18 cellular contexts compared by ENCODE assay signal in the genomic region with DNA sequence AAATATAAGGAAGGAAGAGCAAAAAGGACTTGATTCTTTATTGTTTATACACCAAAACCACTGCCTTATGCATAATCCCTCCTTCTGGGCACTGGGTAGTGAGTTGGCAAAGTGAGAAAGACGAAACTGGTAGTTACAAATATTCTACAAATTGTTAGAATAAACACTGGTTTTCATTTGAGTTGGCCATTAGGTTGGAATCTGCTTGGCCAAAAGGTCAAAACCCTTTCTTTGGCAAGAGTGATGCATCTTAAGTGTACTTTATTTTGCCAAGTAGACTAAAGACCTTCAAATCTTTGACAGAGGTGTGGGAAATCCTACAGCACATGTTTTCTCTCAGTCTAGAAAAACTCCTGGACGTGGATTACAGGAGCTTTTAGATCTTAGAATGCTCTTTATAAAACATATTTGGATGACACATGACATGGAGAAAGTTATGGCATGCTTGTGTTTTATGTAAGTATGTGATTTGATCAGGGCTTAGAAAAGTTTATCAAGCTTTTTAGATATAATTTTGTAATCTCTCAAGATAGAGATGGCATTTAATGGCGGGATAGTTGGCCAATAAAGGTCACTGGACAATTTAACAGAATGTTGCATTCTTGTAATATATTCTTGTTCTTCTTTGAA.
DNase-seq lines count a peak whose midpoint lies in the region; ATAC-seq and TF ChIP-seq lines count a peak whose summit lies in the region.
"Had no signal": no experiment of that assay in that cellular context is flagged by ENCODE, and none has a peak within 500 bp of the region (broad histone marks: within the 10 kb centered on the region; RNA-seq: fewer than 3 reads in every experiment).

No MANE protein-coding gene starts in this region.

- H2AFZ ChIP-seq in mammary epithelial cell (ENCODE audit: low read depth, low read length) (no peak overlapping the region), PC-9 (no peak overlapping the region), GM23338 (no peak overlapping the region)
- H2AFZ ChIP-seq: GM23248 had no signal

- H3K27me3 Mint-ChIP-seq in GM23338 (ENCODE audit: insufficient read depth, low read depth, poor library complexity), result peaks cover 7% of the 10 kb centered on the region

- TF ChIP-seq CTCF in mammary epithelial cell (conservative IDR thresholded peaks at IDR 0.05 in 1 of 2, IDR thresholded peaks at IDR 0.05 in 1 of 2; ENCODE audit: extremely low read depth in 1 of 2, insufficient read depth in 1 of 2, low read depth in 1 of 2, low read length in 2 of 2) (no peak), breast epithelium (IDR thresholded peaks at IDR 0.05) (no peak), PC-9 (conservative IDR thresholded peaks at IDR 0.05) (no peak), fibroblast of the aortic adventitia (IDR thresholded peaks at IDR 0.05; ENCODE audit: insufficient read depth, low read length) (no peak), tibial artery (IDR thresholded peaks at IDR 0.05) (no peak), GM23338 (conservative IDR thresholded peaks at IDR 0.05; ENCODE audit: low read depth in 2 of 2) (no peak)

- 99% methylated on average over 3 of the region's 3 CpGs for WGBS in mammary epithelial cell (ENCODE audit: low coverage, missing lambda C conversion rate)

- no peaks in the 10 kb centered on the region for H3K9me3 Mint-ChIP-seq in GM23338
- H3K9me3 Mint-ChIP-seq: H9 had no signal

- H3K27me3 ChIP-seq in mammary epithelial cell (ENCODE audit: insufficient read depth, low read length) (no peaks in the 10 kb centered on the region), breast epithelium (no peaks in the 10 kb centered on the region), PC-9 (ENCODE audit: insufficient read depth, low read depth) (no peaks in the 10 kb centered on the region), tibial artery (no peaks in the 10 kb centered on the region), GM23338 (ENCODE audit: insufficient read depth) (no peaks in the 10 kb centered on the region)

- H3K36me3 ChIP-seq in mammary epithelial cell (ENCODE audit: insufficient read depth, low read length), result no peaks in the 10 kb centered on the region
- H3K36me3 ChIP-seq in breast epithelium, result no peaks in the 10 kb centered on the region
- H3K36me3 ChIP-seq in PC-9 (ENCODE audit: low read depth), result no peaks in the 10 kb centered on the region
- H3K36me3 ChIP-seq in tibial artery, result no peaks in the 10 kb centered on the region
- no peaks in the 10 kb centered on the region for H3K36me3 ChIP-seq in GM23338 (ENCODE audit: insufficient read depth)

- no peak overlapping the region for H3K4me3 ChIP-seq in mammary epithelial cell (replicated peaks in 1 of 3; ENCODE audit: insufficient read depth in 1 of 3, low read depth in 2 of 3, low read length in 3 of 3)
- no peak overlapping the region for H3K4me3 ChIP-seq in breast epithelium
- H3K4me3 ChIP-seq in PC-9, result no peak overlapping the region
- no peak overlapping the region for H3K4me3 ChIP-seq in fibroblast of the aortic adventitia (ENCODE audit: low read depth, low read length)
- no peak overlapping the region for H3K4me3 ChIP-seq in tibial artery
- no peak overlapping the region for H3K4me3 ChIP-seq in GM23338
- H3K4me3 ChIP-seq: A549, GM23248 had no signal

- ATAC-seq in GM23338, result no peak
- ATAC-seq: A549, HCT116 had no signal

- no peak overlapping the region for H3K4me3 Mint-ChIP-seq in GM23338
- H3K4me3 Mint-ChIP-seq: CD4-positive, alpha-beta memory T cell; H9 had no signal

- no peak for TF ChIP-seq POLR2A in breast epithelium (IDR thresholded peaks at IDR 0.05)

- H3F3A ChIP-seq in PC-9 (ENCODE audit: insufficient read depth, low read depth) (peaks cover 28% of the 10 kb centered on the region; the same call in 1 of the 2 replicates), GM23338 (replicated peaks; ENCODE audit: low read depth) (no peaks in the 10 kb centered on the region)

- peaks cover 18% of the 10 kb centered on the region for H3K4me1 ChIP-seq in mammary epithelial cell (ENCODE audit: insufficient read depth, low read length)
- no peaks in the 10 kb centered on the region for H3K4me1 ChIP-seq in breast epithelium
- H3K4me1 ChIP-seq in PC-9 (replicated peaks; ENCODE audit: insufficient read depth), result peaks cover 27% of the 10 kb centered on the region
- peaks cover 0 to 69% (median 19%) of the 10 kb centered on the region in 4 donors for H3K4me1 ChIP-seq in tibial artery
- H3K4me1 ChIP-seq in GM23338 (ENCODE audit: insufficient read depth), result peaks cover 36% of the 10 kb centered on the region

- H3K79me2 ChIP-seq in mammary epithelial cell (ENCODE audit: insufficient read depth, low read length) (peaks cover 29% of the 10 kb centered on the region), PC-9 (ENCODE audit: low read depth) (peaks cover 45% of the 10 kb centered on the region), GM23338 (replicated peaks; ENCODE audit: insufficient read depth) (peaks cover 99% of the 10 kb centered on the region)

- no peak overlapping the region for H3K27ac Mint-ChIP-seq in GM23338
- H3K27ac Mint-ChIP-seq: CD4-positive, alpha-beta memory T cell had no signal

- no TSS peak for BruUV-seq in mammary epithelial cell (replicated peaks; lab: Mats Ljungman, UMichigan)
- BruUV-seq in PC-9 (replicated peaks; lab: Mats Ljungman, UMichigan), result no TSS peak

- in situ Hi-C loops in mammary epithelial cell (cut with MboI; ENCODE audit: low sequenced_read_pairs in 2 of 2), result no loop called here

- H3K9ac ChIP-seq in mammary epithelial cell (ENCODE audit: insufficient read depth, low read length), result no peak overlapping the region
- H3K9ac ChIP-seq: GM23248 had no signal

- H3K4me2 ChIP-seq in mammary epithelial cell (ENCODE audit: insufficient read depth, low read depth, low read length) (peak overlapping the region; percentile 47), PC-9 (no peak overlapping the region), GM23338 (no peak overlapping the region)
- H3K4me2 ChIP-seq: A549 had no signal

- H3K4me1 Mint-ChIP-seq in GM23338, result peaks cover 56% of the 10 kb centered on the region
- H3K4me1 Mint-ChIP-seq: CD4-positive, alpha-beta memory T cell had no signal

- no peak for DNase-seq in mammary epithelial cell
- no peak for DNase-seq in breast epithelium (ENCODE audit: low spot score in 2 of 2)
- DNase-seq in PC-9, result no peak
- peak; percentile 52 for DNase-seq in fibroblast of the aortic adventitia (ENCODE audit: low read depth)
- DNase-seq in tibial artery, result no peak
- no peak for DNase-seq in GM23338 (ENCODE audit: low spot score)
- DNase-seq in DMS153 treated with DMSO at 0.1 percent for 48 hours (lab: John Stamatoyannopoulos, UW; ENCODE audit: unreplicated experiment), result no peak
- DNase-seq in AML-193 (lab: John Stamatoyannopoulos, UW), result no peak
- DNase-seq: 8988T; C1 segment of cervical spinal cord; Calu3; CD4-positive, alpha-beta memory T cell; COR-L47; DND-41; GM23248; H9 had no signal

- H3K9me2 ChIP-seq in PC-9 (ENCODE audit: insufficient read depth), result no peaks in the 10 kb centered on the region
- no peaks in the 10 kb centered on the region for H3K9me2 ChIP-seq in GM23338 (ENCODE audit: insufficient read depth)

- peaks cover 5% of the 10 kb centered on the region; the same call in 2 of the 3 replicates for H3K36me3 Mint-ChIP-seq in GM23338 (ENCODE audit: low read depth)
- H3K36me3 Mint-ChIP-seq: CD4-positive, alpha-beta memory T cell had no signal

- H3K27ac ChIP-seq in mammary epithelial cell (ENCODE audit: insufficient read depth, low read depth, low read length), result no peak overlapping the region
- H3K27ac ChIP-seq in breast epithelium, result no peak overlapping the region
- peak overlapping the region; percentile 77 for H3K27ac ChIP-seq in PC-9
- peak overlapping the region; percentile 8 to 61 for H3K27ac ChIP-seq in tibial artery
- no peak overlapping the region for H3K27ac ChIP-seq in GM23338 (ENCODE audit: low read depth)
- H3K27ac ChIP-seq: A549, GM23248 had no signal

- H4K20me1 ChIP-seq in mammary epithelial cell (ENCODE audit: insufficient read depth, low read length) (no peaks in the 10 kb centered on the region), PC-9 (ENCODE audit: insufficient read depth) (no peaks in the 10 kb centered on the region), GM23338 (replicated peaks; ENCODE audit: insufficient read depth) (peaks cover 17% of the 10 kb centered on the region)

- H3K9me3 ChIP-seq in mammary epithelial cell (replicated peaks; ENCODE audit: insufficient read depth, low read length) (no peaks in the 10 kb centered on the region), breast epithelium (no peaks in the 10 kb centered on the region), PC-9 (ENCODE audit: insufficient read depth, low read depth) (peaks cover 14% of the 10 kb centered on the region; the same call in 1 of the 2 replicates), tibial artery (no peaks in the 10 kb centered on the region)
- H3K9me3 ChIP-seq: A549 had no signal

- dilution Hi-C loops in mammary epithelial cell (cut with HindIII; ENCODE audit: low sequenced_read_pairs), result no loop called here

- POLR2A ChIA-PET in PC-9 (lab: Charles Lee; ENCODE audit: unreplicated experiment), result no interaction called here

- CTCF ChIA-PET in mammary epithelial cell (lab: Charles Lee; ENCODE audit: low non-redundant PET) (no interaction called here), PC-9 (lab: Charles Lee) (no interaction called here)

- intact Hi-C loops in mammary epithelial cell (cut with micrococcal nuclease), result no loop called here
- intact Hi-C loops in breast epithelium (cut with DNase I; ENCODE audit: low total_unique reads), result no loop called here
- intact Hi-C loops in PC-9 (cut with micrococcal nuclease; ENCODE audit: unreplicated experiment), result no loop called here
- intact Hi-C loops in tibial artery (cut with DNase I; ENCODE audit: low total_unique reads), result no loop called here

Comparison
In these comparisons a context has a peak if more than half of its experiments do, and no peak if none do; other contexts are left out.
1. H3K27ac ChIP-seq: peak in PC-9 (single experiment) and tibial artery (2 of 2); none in mammary epithelial cell (single experiment), breast epithelium (0 of 2) and GM23338 (single experiment).